ENCODE assay signal across 16 cellular contexts in genomic region chr5:64773533-64773932, GRCh38. TPM values are rescaled to one million over a fixed set of nuclear protein-coding genes. Genes with fewer than 3 reads are reported as not detected.
DNase-seq lines count a peak whose midpoint lies in the region; ATAC-seq and TF ChIP-seq lines count a peak whose summit lies in the region.
"Had no signal": no experiment of that assay in that cellular context is flagged by ENCODE, and none has a peak within 500 bp of the region (broad histone marks: within the 10 kb centered on the region; RNA-seq: fewer than 3 reads in every experiment).

No MANE protein-coding gene starts in this region.

- H3K4me3 ChIP-seq in A673 (ENCODE audit: low read depth, low read length, poor library complexity, severe bottlenecking): no peak overlapping the region
- no peak overlapping the region for H3K4me3 ChIP-seq in SJCRH30
- H3K4me3 ChIP-seq: cardiac muscle cell, esophagus muscularis mucosa, K562, suprapubic skin had no signal

- BruUV-seq in A673 (replicated peaks; lab: Mats Ljungman, UMichigan): no TSS peak

- intact Hi-C loops in A673 (cut with micrococcal nuclease; ENCODE audit: unreplicated experiment): no loop called here

- H3K4me1 ChIP-seq in A673 (ENCODE audit: insufficient read depth, low read length, poor library complexity, severe bottlenecking): peaks cover 17% of the 10 kb centered on the region
- peaks cover 7% of the 10 kb centered on the region for H3K4me1 ChIP-seq in SJCRH30

- CTCF ChIA-PET in A673 (lab: Charles Lee): no interaction called here

- TF ChIP-seq CTCF in A673 (conservative IDR thresholded peaks at IDR 0.05; ENCODE audit: low read depth, low read length): no peak

- no peaks in the 10 kb centered on the region for H3K9me3 ChIP-seq in A673 (ENCODE audit: low read depth, low read length, poor library complexity, severe bottlenecking)
- H3K9me3 ChIP-seq in KOPT-K1 (ENCODE audit: insufficient read depth, low read length, poor library complexity, severe bottlenecking): no peaks in the 10 kb centered on the region
- H3K9me3 ChIP-seq in SJCRH30 (replicated peaks): no peaks in the 10 kb centered on the region
- H3K9me3 ChIP-seq: esophagus muscularis mucosa, suprapubic skin had no signal

- DNase-seq in A673 (ENCODE audit: low spot score) (peak; percentile 49), SJCRH30 (no peak), NCI-H1436 treated with DMSO at 0.1 percent for 48 hours (lab: John Stamatoyannopoulos, UW) (no peak)
- DNase-seq in stimulated activated CD4-positive, alpha-beta T cell treated with anti-CD3 and anti-CD28 coated beads, Interleukin-2, amount 100 ng/mL, for 24 hours: no peak
- DNase-seq: activated naive CD4-positive, alpha-beta T cell; DMS 273 treated with DMSO at 0.1 percent for 48 hours; midbrain; Right ventricle myocardium superior had no signal

- ATAC-seq in GM19043 (IDR thresholded peaks at IDR 0.05; ENCODE audit: low read depth, unreplicated experiment) (peak; percentile 53), HG02840 (IDR thresholded peaks at IDR 0.05; ENCODE audit: low FRiP score, unreplicated experiment) (peak; percentile 35), HG03520 (IDR thresholded peaks at IDR 0.05; ENCODE audit: unreplicated experiment) (no peak)
- ATAC-seq: K562 had no signal

- no peaks in the 10 kb centered on the region for H3K27me3 ChIP-seq in A673 (replicated peaks; ENCODE audit: insufficient read depth, low read depth, low read length, poor library complexity)
- no peaks in the 10 kb centered on the region for H3K27me3 ChIP-seq in SJCRH30
- H3K27me3 ChIP-seq: cardiac muscle cell, esophagus muscularis mucosa, suprapubic skin had no signal

- H3K36me3 ChIP-seq in A673 (ENCODE audit: insufficient read depth, low read length, poor library complexity, severe bottlenecking) (peaks cover 4% of the 10 kb centered on the region), KOPT-K1 (ENCODE audit: insufficient read depth, low read length) (peaks cover 13% of the 10 kb centered on the region; the same call in 1 of the 2 replicates), SJCRH30 (peaks cover 4% of the 10 kb centered on the region; the same call in 1 of the 2 replicates)
- H3K36me3 ChIP-seq: suprapubic skin had no signal

- no peak overlapping the region for H3K27ac ChIP-seq in A673 (ENCODE audit: low read depth, low read length, poor library complexity, severe bottlenecking)
- peak overlapping the region; percentile 20 for H3K27ac ChIP-seq in KOPT-K1 (ENCODE audit: low read depth, low read length, poor library complexity, severe bottlenecking)
- H3K27ac ChIP-seq in SJCRH30: no peak overlapping the region
- H3K27ac ChIP-seq: cardiac muscle cell, esophagus muscularis mucosa, suprapubic skin had no signal

- POLR2A ChIA-PET in A673 (lab: Charles Lee; ENCODE audit: low non-redundant PET): no interaction called here

RNA-seq across cellular contexts. Expression of gene CWC27, which starts 4.8 kb away (rescaled TPM):
- total RNA-seq in A673 (2021): 38.0 and 43.3 TPM in 2 replicates
- 29.7 and 31.1 TPM in 2 replicates for total RNA-seq in SJCRH30 (2014; rRNA removed; shearing (Covaris generic))

RNA-seq across cellular contexts. Expression of gene SREK1IP1, which starts 5.0 kb away (rescaled TPM):
- 31.7 and 32.3 TPM in 2 replicates for total RNA-seq in A673 (2021)
- total RNA-seq in SJCRH30 (2014; rRNA removed; shearing (Covaris generic)): 10.9 and 11.0 TPM in 2 replicates
